13 cellular contexts compared by ENCODE assay signal in genomic region chr3:108117245-108117644, GRCh38. TPM values are rescaled to one million over a fixed set of nuclear protein-coding genes. Genes with fewer than 3 reads are reported as not detected.
DNase-seq lines count a peak whose midpoint lies in the region; ATAC-seq and TF ChIP-seq lines count a peak whose summit lies in the region.
"Had no signal": no experiment of that assay in that cellular context is flagged by ENCODE, and none has a peak within 500 bp of the region (broad histone marks: within the 10 kb centered on the region; RNA-seq: fewer than 3 reads in every experiment).

No MANE protein-coding gene starts in this region.

- DNase-seq in MCF 10A (ENCODE audit: unreplicated experiment) = peak; percentile 29
- no peak for DNase-seq in breast epithelium (ENCODE audit: low spot score in 2 of 2)
- DNase-seq in M059J (ENCODE audit: low read depth) = peak; percentile 58
- peak; percentile 32 for DNase-seq in cerebellum (ENCODE audit: low spot score)
- DNase-seq in hippocampal formation (lab: John Stamatoyannopoulos, UW) = no peak
- no peak for DNase-seq in posterior vena cava (ENCODE audit: low spot score)
- no peak for DNase-seq in stimulated activated CD4-positive, alpha-beta T cell treated with anti-CD3 and anti-CD28 coated beads, Interleukin-15, amount 100 ng/mL, for 24 hours
- DNase-seq: body of pancreas; psoas muscle; stimulated activated CD4-positive, alpha-beta T cell treated with anti-CD3 and anti-CD28 coated beads, Interleukin-4, amount 100 ng/mL, for 4 hours; testis had no signal

- no peaks in the 10 kb centered on the region for H3K27me3 Mint-ChIP-seq in MCF 10A (ENCODE audit: insufficient read depth, unreplicated experiment)

- no peaks in the 10 kb centered on the region for H3K36me3 ChIP-seq in breast epithelium
- H3K36me3 ChIP-seq: HAP-1 had no signal

- no peaks in the 10 kb centered on the region for H3K4me1 Mint-ChIP-seq in MCF 10A (ENCODE audit: insufficient read depth, unreplicated experiment)

- BruUV-seq in MCF 10A (replicated peaks; lab: Mats Ljungman, UMichigan) = no TSS peak

- no peak overlapping the region for H3K4me3 Mint-ChIP-seq in MCF 10A (ENCODE audit: unreplicated experiment)

- CTCF ChIA-PET in MCF 10A (lab: Yijun Ruan, JAX) = interaction anchor here (0.6 to 1.2 kb wide), 3 partner anchors 10 to 130 kb away, joined by 3 read pairs; no protein-coding TSS in a partner anchor

- H3K4me1 ChIP-seq in breast epithelium = no peaks in the 10 kb centered on the region
- H3K4me1 ChIP-seq: body of pancreas, HAP-1, psoas muscle, testis had no signal

- no peak for TF ChIP-seq CTCF in MCF 10A (IDR thresholded peaks at IDR 0.05; ENCODE audit: unreplicated experiment)
- TF ChIP-seq CTCF in breast epithelium (IDR thresholded peaks at IDR 0.05) = no peak

- no peak for ATAC-seq in GM21737 (IDR thresholded peaks at IDR 0.05; ENCODE audit: unreplicated experiment)
- ATAC-seq: body of pancreas, psoas muscle had no signal

- intact Hi-C loops in MCF 10A (cut with micrococcal nuclease) (no loop called here), breast epithelium (cut with DNase I; ENCODE audit: low total_unique reads) (no loop called here), posterior vena cava (cut with DNase I) (no loop called here)

- no peaks in the 10 kb centered on the region for H3K27me3 ChIP-seq in breast epithelium
- H3K27me3 ChIP-seq: body of pancreas, testis had no signal

- no peak for TF ChIP-seq POLR2A in breast epithelium (IDR thresholded peaks at IDR 0.05)

- H3K27ac ChIP-seq in breast epithelium = no peak overlapping the region
- H3K27ac ChIP-seq: body of pancreas, psoas muscle, testis had no signal

- H3K27ac Mint-ChIP-seq in MCF 10A (ENCODE audit: low read depth, unreplicated experiment) = no peak overlapping the region

- no peaks in the 10 kb centered on the region for H3K36me3 Mint-ChIP-seq in MCF 10A (ENCODE audit: insufficient read depth, unreplicated experiment)

- no peaks in the 10 kb centered on the region for H3K9me3 ChIP-seq in breast epithelium
- H3K9me3 ChIP-seq: body of pancreas, HAP-1, psoas muscle, testis had no signal

- H3K4me3 ChIP-seq in breast epithelium = no peak overlapping the region
- H3K4me3 ChIP-seq: body of pancreas, HAP-1, psoas muscle, testis had no signal

- no peaks in the 10 kb centered on the region for H3K9me3 Mint-ChIP-seq in MCF 10A (ENCODE audit: unreplicated experiment)

- POLR2A ChIA-PET in MCF 10A (lab: Yijun Ruan, JAX) = interaction anchor here (0.9 kb wide), 1 partner anchor 130 kb away, joined by 3 read pairs; no protein-coding TSS in a partner anchor

RNA-seq across cellular contexts. Expression of gene CD47, which starts 26.4 kb away (rescaled TPM):
- total RNA-seq in MCF 10A (2022) (28.5 and 31.5 TPM in 2 replicates), breast epithelium (100 to 1,000 TPM in 1 of 3 donors, 10 to 100 TPM in 2; 52.8 to 126 (median 85.5) TPM), cerebellum (194 TPM), posterior vena cava (10 to 100 TPM; 72.4 to 74.0 TPM)
- 184 and 189 TPM in 2 replicates for total RNA-seq in M059J (2014; rRNA removed; shearing (Covaris generic))

Comparison
In these comparisons a context has a peak if more than half of its experiments do, and no peak if none do; other contexts are left out.
1. DNase-seq: peak in MCF 10A (single experiment), M059J (single experiment) and cerebellum (single experiment); none in breast epithelium (0 of 2), hippocampal formation (0 of 2), posterior vena cava (single experiment) and stimulated activated CD4-positive, alpha-beta T cell treated with anti-CD3 and anti-CD28 coated beads, Interleukin-15, amount 100 ng/mL, for 24 hours (single experiment).